Comparison of ENCODE assay signal across 1 cellular context in the genomic region with DNA sequence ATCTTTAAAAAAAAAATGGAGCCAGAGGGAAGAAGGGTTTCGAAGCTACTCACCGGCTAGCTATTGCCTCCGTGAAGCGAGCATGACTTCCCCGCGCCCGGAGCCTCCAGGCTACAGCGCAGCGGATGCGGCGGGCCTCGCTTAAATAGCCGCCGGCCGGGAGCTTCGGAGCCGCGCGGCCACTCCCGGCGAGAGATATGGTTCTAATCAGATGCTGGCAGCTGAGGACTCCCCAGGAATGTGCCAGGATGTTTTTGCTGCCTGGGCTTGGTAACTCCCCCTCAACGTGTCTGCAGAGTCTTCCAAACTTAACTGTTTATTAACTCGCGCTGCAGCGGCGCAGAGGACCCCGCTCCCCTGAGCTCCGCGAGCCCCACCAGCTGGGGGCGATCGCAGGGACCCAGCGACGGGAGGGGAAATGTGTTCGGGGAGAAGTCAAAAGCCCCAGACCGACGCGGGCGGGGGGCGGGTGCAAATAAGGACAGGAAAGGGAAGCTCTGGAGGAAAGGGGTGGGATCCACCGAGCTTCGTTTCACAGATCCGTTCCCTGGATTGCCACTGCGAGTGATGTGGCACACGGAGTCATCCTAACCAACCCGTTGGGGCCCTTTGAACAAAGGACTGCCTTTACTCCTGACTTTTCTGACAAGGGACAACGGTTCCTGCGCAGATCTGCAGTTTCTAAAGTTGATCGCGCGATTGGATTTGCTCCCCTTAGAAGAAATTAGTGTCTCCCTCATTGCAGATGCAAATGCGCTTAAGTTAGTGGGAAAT.
TF ChIP-seq lines count a peak whose summit lies in the region.

Gene DAB2 (minus strand): TSS at position 230 of the 774 bp plus-strand sequence. CDS start 30,660 bp downstream, outside the sequence.

TF ChIP-seq in HEK293, 187 proteins besides CTCF, POLR2A, EP300 and RAD21 (continued from another document and continues in another):
- TF ChIP-seq KLF17 (tag by site-specific recombination; IDR thresholded peaks at IDR 0.05), result no peak
- TF ChIP-seq KLF16 (tag by site-specific recombination; IDR thresholded peaks at IDR 0.05), result 0 out of 2 replicates have a peak, but pooled peaks have one; percentile 42
- no peak for TF ChIP-seq ZFP41 (tag by site-specific recombination; IDR thresholded peaks at IDR 0.05; ENCODE audit: borderline replicate concordance)
- no peak for TF ChIP-seq MYNN (tag by site-specific recombination; IDR thresholded peaks at IDR 0.05; ENCODE audit: borderline replicate concordance)
- TF ChIP-seq MZF1 (tag by site-specific recombination; IDR thresholded peaks at IDR 0.05; ENCODE audit: borderline replicate concordance), result peak; percentile 99
- TF ChIP-seq YY1 (tag by site-specific recombination; IDR thresholded peaks at IDR 0.05), result peak; percentile 46; the same call in 1 of the 2 replicates
- peak; percentile 15 for TF ChIP-seq ZNF510 (tag by site-specific recombination; IDR thresholded peaks at IDR 0.05; ENCODE audit: insufficient replicate concordance)
- TF ChIP-seq ZBTB11 (tag by site-specific recombination; conservative IDR thresholded peaks at IDR 0.05; ENCODE audit: low read depth), result 0 out of 2 replicates have a peak, but pooled peaks have one; percentile 27
- no peak for TF ChIP-seq ZNF112 (tag by site-specific recombination; IDR thresholded peaks at IDR 0.05)
- no peak for TF ChIP-seq ZNF623 (tag by site-specific recombination; IDR thresholded peaks at IDR 0.05)
- no peak for TF ChIP-seq ZBTB7A (tag by site-specific recombination; IDR thresholded peaks at IDR 0.05; ENCODE audit: low read depth)
- peak; percentile 32 for TF ChIP-seq ZNF629 (tag by site-specific recombination; IDR thresholded peaks at IDR 0.05)
- TF ChIP-seq ZIC2 (tag by site-specific recombination; IDR thresholded peaks at IDR 0.05), result peak; percentile 60
- TF ChIP-seq SCRT1 (tag by site-specific recombination; IDR thresholded peaks at IDR 0.05; ENCODE audit: borderline replicate concordance), result no peak
- no peak for TF ChIP-seq ZNF211 (tag by site-specific recombination; IDR thresholded peaks at IDR 0.05; ENCODE audit: low read depth)
- TF ChIP-seq, protein P1, sequence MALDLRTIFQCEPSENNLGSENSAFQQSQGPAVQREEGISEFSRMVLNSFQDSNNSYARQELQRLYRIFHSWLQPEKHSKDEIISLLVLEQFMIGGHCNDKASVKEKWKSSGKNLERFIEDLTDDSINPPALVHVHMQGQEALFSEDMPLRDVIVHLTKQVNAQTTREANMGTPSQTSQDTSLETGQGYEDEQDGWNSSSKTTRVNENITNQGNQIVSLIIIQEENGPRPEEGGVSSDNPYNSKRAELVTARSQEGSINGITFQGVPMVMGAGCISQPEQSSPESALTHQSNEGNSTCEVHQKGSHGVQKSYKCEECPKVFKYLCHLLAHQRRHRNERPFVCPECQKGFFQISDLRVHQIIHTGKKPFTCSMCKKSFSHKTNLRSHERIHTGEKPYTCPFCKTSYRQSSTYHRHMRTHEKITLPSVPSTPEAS (tag by site-specific recombination; IDR thresholded peaks at IDR 0.05), result no peak
- TF ChIP-seq, protein P2, sequence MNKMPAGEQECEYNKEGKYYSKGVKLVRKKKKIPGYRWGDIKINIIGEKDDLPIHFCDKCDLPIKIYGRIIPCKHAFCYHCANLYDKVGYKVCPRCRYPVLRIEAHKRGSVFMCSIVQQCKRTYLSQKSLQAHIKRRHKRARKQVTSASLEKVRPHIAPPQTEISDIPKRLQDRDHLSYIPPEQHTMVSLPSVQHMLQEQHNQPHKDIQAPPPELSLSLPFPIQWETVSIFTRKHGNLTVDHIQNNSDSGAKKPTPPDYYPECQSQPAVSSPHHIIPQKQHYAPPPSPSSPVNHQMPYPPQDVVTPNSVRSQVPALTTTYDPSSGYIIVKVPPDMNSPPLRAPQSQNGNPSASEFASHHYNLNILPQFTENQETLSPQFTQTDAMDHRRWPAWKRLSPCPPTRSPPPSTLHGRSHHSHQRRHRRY (tag by site-specific recombination; IDR thresholded peaks at IDR 0.05), result no peak
- no peak for TF ChIP-seq HOXD13 (CRISPR knock-in tag; IDR thresholded peaks at IDR 0.05; ENCODE audit: borderline replicate concordance)
- TF ChIP-seq ZNF654 (tag by site-specific recombination; IDR thresholded peaks at IDR 0.05; ENCODE audit: low read depth), result no peak
- TF ChIP-seq ZNF114 (tag by site-specific recombination; IDR thresholded peaks at IDR 0.05), result no peak
- TF ChIP-seq, protein P3, sequence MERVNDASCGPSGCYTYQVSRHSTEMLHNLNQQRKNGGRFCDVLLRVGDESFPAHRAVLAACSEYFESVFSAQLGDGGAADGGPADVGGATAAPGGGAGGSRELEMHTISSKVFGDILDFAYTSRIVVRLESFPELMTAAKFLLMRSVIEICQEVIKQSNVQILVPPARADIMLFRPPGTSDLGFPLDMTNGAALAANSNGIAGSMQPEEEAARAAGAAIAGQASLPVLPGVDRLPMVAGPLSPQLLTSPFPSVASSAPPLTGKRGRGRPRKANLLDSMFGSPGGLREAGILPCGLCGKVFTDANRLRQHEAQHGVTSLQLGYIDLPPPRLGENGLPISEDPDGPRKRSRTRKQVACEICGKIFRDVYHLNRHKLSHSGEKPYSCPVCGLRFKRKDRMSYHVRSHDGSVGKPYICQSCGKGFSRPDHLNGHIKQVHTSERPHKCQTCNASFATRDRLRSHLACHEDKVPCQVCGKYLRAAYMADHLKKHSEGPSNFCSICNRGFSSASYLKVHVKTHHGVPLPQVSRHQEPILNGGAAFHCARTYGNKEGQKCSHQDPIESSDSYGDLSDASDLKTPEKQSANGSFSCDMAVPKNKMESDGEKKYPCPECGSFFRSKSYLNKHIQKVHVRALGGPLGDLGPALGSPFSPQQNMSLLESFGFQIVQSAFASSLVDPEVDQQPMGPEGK (tag by site-specific recombination; IDR thresholded peaks at IDR 0.05), result peak; percentile 91
- TF ChIP-seq ZNF341 (tag by site-specific recombination; IDR thresholded peaks at IDR 0.05; ENCODE audit: low read depth), result peak; percentile 73
- TF ChIP-seq ZNF16 (tag by site-specific recombination; IDR thresholded peaks at IDR 0.05; ENCODE audit: low read depth), result no peak
- TF ChIP-seq ZNF600 (tag by site-specific recombination; IDR thresholded peaks at IDR 0.05), result peak; percentile 83
- TF ChIP-seq, protein P4, sequence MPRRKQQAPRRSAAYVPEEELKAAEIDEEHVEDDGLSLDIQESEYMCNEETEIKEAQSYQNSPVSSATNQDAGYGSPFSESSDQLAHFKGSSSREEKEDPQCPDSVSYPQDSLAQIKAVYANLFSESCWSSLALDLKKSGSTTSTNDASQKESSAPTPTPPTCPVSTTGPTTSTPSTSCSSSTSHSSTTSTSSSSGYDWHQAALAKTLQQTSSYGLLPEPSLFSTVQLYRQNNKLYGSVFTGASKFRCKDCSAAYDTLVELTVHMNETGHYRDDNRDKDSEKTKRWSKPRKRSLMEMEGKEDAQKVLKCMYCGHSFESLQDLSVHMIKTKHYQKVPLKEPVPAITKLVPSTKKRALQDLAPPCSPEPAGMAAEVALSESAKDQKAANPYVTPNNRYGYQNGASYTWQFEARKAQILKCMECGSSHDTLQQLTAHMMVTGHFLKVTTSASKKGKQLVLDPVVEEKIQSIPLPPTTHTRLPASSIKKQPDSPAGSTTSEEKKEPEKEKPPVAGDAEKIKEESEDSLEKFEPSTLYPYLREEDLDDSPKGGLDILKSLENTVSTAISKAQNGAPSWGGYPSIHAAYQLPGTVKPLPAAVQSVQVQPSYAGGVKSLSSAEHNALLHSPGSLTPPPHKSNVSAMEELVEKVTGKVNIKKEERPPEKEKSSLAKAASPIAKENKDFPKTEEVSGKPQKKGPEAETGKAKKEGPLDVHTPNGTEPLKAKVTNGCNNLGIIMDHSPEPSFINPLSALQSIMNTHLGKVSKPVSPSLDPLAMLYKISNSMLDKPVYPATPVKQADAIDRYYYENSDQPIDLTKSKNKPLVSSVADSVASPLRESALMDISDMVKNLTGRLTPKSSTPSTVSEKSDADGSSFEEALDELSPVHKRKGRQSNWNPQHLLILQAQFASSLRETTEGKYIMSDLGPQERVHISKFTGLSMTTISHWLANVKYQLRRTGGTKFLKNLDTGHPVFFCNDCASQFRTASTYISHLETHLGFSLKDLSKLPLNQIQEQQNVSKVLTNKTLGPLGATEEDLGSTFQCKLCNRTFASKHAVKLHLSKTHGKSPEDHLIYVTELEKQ (tag by site-specific recombination; IDR thresholded peaks at IDR 0.05; ENCODE audit: borderline replicate concordance), result no peak
- TF ChIP-seq, protein P5, sequence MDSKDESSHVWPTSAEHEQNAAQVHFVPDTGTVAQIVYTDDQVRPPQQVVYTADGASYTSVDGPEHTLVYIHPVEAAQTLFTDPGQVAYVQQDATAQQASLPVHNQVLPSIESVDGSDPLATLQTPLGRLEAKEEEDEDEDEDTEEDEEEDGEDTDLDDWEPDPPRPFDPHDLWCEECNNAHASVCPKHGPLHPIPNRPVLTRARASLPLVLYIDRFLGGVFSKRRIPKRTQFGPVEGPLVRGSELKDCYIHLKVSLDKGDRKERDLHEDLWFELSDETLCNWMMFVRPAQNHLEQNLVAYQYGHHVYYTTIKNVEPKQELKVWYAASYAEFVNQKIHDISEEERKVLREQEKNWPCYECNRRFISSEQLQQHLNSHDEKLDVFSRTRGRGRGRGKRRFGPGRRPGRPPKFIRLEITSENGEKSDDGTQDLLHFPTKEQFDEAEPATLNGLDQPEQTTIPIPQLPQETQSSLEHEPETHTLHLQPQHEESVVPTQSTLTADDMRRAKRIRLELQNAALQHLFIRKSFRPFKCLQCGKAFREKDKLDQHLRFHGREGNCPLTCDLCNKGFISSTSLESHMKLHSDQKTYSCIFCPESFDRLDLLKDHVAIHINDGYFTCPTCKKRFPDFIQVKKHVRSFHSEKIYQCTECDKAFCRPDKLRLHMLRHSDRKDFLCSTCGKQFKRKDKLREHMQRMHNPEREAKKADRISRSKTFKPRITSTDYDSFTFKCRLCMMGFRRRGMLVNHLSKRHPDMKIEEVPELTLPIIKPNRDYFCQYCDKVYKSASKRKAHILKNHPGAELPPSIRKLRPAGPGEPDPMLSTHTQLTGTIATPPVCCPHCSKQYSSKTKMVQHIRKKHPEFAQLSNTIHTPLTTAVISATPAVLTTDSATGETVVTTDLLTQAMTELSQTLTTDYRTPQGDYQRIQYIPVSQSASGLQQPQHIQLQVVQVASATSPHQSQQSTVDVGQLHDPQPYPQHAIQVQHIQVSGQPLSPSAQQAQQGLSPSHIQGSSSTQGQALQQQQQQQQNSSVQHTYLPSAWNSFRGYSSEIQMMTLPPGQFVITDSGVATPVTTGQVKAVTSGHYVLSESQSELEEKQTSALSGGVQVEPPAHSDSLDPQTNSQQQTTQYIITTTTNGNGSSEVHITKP (tag by site-specific recombination; IDR thresholded peaks at IDR 0.05), result peak; percentile 92
- TF ChIP-seq ZNF837 (tag by site-specific recombination; IDR thresholded peaks at IDR 0.05), result no peak
- TF ChIP-seq ZBTB49 (tag by site-specific recombination; IDR thresholded peaks at IDR 0.05; ENCODE audit: low read depth), result no peak
- TF ChIP-seq ZNF785 (tag by site-specific recombination; IDR thresholded peaks at IDR 0.05), result no peak
- TF ChIP-seq ZNF23 (tag by site-specific recombination; IDR thresholded peaks at IDR 0.05; ENCODE audit: borderline replicate concordance), result no peak
- no peak for TF ChIP-seq ZSCAN16 (tag by site-specific recombination; IDR thresholded peaks at IDR 0.05)
- no peak for TF ChIP-seq ZNF701 (tag by site-specific recombination; IDR thresholded peaks at IDR 0.05)
- no peak for TF ChIP-seq ZNF140 (tag by site-specific recombination; IDR thresholded peaks at IDR 0.05)
- peak; percentile 78; the same call in 1 of the 2 replicates for TF ChIP-seq HOXC10 (CRISPR knock-in tag; IDR thresholded peaks at IDR 0.05)
- peak; percentile 78; the same call in 1 of the 2 replicates for TF ChIP-seq BCL11B (tag by site-specific recombination; IDR thresholded peaks at IDR 0.05; ENCODE audit: low read depth)
- 0 out of 2 replicates have a peak, but pooled peaks have one; percentile 37 for TF ChIP-seq HOXA7 (CRISPR knock-in tag; IDR thresholded peaks at IDR 0.05; ENCODE audit: borderline replicate concordance)
- no peak for TF ChIP-seq ZNF324 (tag by site-specific recombination; IDR thresholded peaks at IDR 0.05)
